1 cellular context compared by ENCODE assay signal in the genomic region with DNA sequence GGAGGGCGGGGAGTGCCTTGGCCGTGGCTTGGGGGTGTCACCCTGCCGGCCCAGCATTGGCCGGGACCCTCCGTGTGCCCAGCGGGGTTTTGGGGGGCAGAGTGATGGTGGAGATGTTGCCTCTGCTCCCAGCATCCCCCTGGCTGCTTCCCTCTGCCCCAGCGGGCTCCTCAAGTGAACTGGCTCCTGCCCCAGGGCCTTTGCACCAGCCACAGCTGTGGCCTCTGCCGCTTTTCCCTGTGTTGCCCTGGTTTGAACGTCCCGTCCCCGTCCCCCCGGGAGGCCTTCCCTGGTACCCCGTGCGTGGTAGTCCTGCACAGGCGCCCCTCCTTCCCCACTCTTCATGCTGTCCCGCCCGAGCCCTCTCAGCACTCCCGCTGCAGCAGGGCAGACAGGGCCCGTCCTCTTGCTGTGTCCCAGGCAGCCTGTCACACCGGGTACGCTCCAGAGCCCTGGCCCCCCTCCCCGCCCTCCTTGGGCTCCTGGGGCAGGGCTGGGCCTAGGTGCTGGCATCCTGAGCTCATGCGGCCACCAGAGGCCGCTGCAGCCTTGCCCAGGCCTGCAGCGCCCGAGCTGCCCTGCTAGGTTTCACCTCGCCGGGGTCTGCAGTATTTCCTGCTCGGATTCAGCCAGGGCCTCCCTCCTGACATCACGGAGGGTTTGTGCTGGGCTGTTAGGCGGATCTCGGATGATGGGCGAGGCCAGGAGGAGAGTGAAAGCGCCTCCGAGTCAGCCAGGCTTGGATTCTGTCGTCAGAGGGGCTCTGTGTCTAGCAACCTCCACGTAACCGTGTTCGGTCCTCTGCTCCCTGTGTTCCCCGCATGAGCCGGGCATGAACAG.
TF ChIP-seq lines count a peak whose summit lies in the region.

No MANE protein-coding gene starts in this region.

TF ChIP-seq in K562, 482 proteins besides CTCF, POLR2A, EP300 and RAD21 (continued from another document and continues in another):
- TF ChIP-seq, protein P1, sequence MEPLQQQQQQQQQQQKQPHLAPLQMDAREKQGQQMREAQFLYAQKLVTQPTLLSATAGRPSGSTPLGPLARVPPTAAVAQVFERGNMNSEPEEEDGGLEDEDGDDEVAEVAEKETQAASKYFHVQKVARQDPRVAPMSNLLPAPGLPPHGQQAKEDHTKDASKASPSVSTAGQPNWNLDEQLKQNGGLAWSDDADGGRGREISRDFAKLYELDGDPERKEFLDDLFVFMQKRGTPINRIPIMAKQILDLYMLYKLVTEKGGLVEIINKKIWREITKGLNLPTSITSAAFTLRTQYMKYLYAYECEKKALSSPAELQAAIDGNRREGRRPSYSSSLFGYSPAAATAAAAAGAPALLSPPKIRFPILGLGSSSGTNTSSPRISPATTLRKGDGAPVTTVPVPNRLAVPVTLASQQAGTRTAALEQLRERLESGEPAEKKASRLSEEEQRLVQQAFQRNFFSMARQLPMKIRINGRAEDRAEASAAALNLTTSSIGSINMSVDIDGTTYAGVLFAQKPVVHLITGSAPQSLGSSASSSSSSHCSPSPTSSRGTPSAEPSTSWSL (CRISPR knock-in tag; IDR thresholded peaks at IDR 0.05; ENCODE audit: borderline replicate concordance): no peak
- TF ChIP-seq, protein P2, sequence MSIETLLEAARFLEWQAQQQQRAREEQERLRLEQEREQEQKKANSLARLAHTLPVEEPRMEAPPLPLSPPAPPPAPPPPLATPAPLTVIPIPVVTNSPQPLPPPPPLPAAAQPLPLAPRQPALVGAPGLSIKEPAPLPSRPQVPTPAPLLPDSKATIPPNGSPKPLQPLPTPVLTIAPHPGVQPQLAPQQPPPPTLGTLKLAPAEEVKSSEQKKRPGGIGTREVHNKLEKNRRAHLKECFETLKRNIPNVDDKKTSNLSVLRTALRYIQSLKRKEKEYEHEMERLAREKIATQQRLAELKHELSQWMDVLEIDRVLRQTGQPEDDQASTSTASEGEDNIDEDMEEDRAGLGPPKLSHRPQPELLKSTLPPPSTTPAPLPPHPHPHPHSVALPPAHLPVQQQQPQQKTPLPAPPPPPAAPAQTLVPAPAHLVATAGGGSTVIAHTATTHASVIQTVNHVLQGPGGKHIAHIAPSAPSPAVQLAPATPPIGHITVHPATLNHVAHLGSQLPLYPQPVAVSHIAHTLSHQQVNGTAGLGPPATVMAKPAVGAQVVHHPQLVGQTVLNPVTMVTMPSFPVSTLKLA (conservative IDR thresholded peaks at IDR 0.05): no peak
- TF ChIP-seq ZNF551 (CRISPR knock-in tag; IDR thresholded peaks at IDR 0.05) (no peak), VEZF1 (CRISPR knock-in tag; IDR thresholded peaks at IDR 0.05) (peak; percentile 60), SNIP1 (IDR thresholded peaks at IDR 0.05; ENCODE audit: low read depth) (no peak), ZBTB7A (IDR thresholded peaks at IDR 0.05; ENCODE audit: borderline replicate concordance, control insufficient read depth, low read depth, low read length) (0 out of 2 replicates have a peak, but pooled peaks have one; percentile 4), HCFC1 (IDR thresholded peaks at IDR 0.05; ENCODE audit: low read depth, low read length) (0 out of 2 replicates have a peak, but pooled peaks have one; percentile 5), FOXO4 (CRISPR knock-in tag; IDR thresholded peaks at IDR 0.05) (no peak), NRF1 (conservative IDR thresholded peaks at IDR 0.05 in 1 of 2, IDR thresholded peaks at IDR 0.05 in 1 of 2) (no peak), C11orf30 (IDR thresholded peaks at IDR 0.05; ENCODE audit: low read depth) (no peak), RB1 (IDR thresholded peaks at IDR 0.05; ENCODE audit: low read depth) (peak; percentile 57; the same call in 1 of the 2 replicates), SRSF1 (IDR thresholded peaks at IDR 0.05; ENCODE audit: low read depth, low read length) (no peak), TAL1 (IDR thresholded peaks at IDR 0.05) (no peak), ZZZ3 (IDR thresholded peaks at IDR 0.05) (no peak), SOX6 (IDR thresholded peaks at IDR 0.05) (no peak), SMC3 (conservative IDR thresholded peaks at IDR 0.05; ENCODE audit: insufficient read depth, low read depth, low read length) (peak; percentile 80), ARID1B (IDR thresholded peaks at IDR 0.05) (no peak), BRCA1 (IDR thresholded peaks at IDR 0.05) (no peak), BRCA1 (CRISPR knock-in tag; IDR thresholded peaks at IDR 0.05) (no peak), ESRRB (CRISPR knock-in tag; IDR thresholded peaks at IDR 0.05; ENCODE audit: borderline replicate concordance) (no peak), ZNF280B (CRISPR knock-in tag; IDR thresholded peaks at IDR 0.05) (no peak), ZNF707 (CRISPR knock-in tag; conservative IDR thresholded peaks at IDR 0.05) (no peak), ETS2 (tag; IDR thresholded peaks at IDR 0.05; ENCODE audit: borderline replicate concordance, poor library complexity, severe bottlenecking) (no peak), ZNF354B (CRISPR knock-in tag; IDR thresholded peaks at IDR 0.05) (no peak), FIP1L1 (IDR thresholded peaks at IDR 0.05; ENCODE audit: low read depth, low read length, poor library complexity, severe bottlenecking) (peak; percentile 55), JUND (IDR thresholded peaks at IDR 0.05; ENCODE audit: borderline replicate concordance, low read depth, low read length) (no peak), JUND (tag; IDR thresholded peaks at IDR 0.05; ENCODE audit: borderline replicate concordance, low read depth, low read length) (no peak), SMAD3 (CRISPR knock-in tag; conservative IDR thresholded peaks at IDR 0.05) (no peak), KHSRP (IDR thresholded peaks at IDR 0.05) (no peak), SMAD4 (CRISPR knock-in tag; conservative IDR thresholded peaks at IDR 0.05) (no peak), ZNF121 (CRISPR knock-in tag; conservative IDR thresholded peaks at IDR 0.05) (no peak), NFXL1 (CRISPR knock-in tag; IDR thresholded peaks at IDR 0.05) (no peak), RBBP5 (IDR thresholded peaks at IDR 0.05; ENCODE audit: borderline replicate concordance, insufficient read depth, low read length, poor library complexity, severe bottlenecking) (no peak), MAZ (CRISPR knock-in tag; conservative IDR thresholded peaks at IDR 0.05 in 1 of 2, IDR thresholded peaks at IDR 0.05 in 1 of 2) (no peak), SUPT5H (IDR thresholded peaks at IDR 0.05) (peak; percentile 18; the same call in 1 of the 2 replicates), ATF7 (IDR thresholded peaks at IDR 0.05) (no peak), MED1 (CRISPR knock-in tag; IDR thresholded peaks at IDR 0.05; ENCODE audit: borderline replicate concordance) (no peak), RBFOX2 (IDR thresholded peaks at IDR 0.05; ENCODE audit: low read depth, low read length) (peak; percentile 45; the same call in 1 of the 2 replicates), CHD4 (IDR thresholded peaks at IDR 0.05; ENCODE audit: insufficient read depth, insufficient replicate concordance, low read depth, low read length, poor library complexity, severe bottlenecking) (no peak)
- TF ChIP-seq, protein P3, sequence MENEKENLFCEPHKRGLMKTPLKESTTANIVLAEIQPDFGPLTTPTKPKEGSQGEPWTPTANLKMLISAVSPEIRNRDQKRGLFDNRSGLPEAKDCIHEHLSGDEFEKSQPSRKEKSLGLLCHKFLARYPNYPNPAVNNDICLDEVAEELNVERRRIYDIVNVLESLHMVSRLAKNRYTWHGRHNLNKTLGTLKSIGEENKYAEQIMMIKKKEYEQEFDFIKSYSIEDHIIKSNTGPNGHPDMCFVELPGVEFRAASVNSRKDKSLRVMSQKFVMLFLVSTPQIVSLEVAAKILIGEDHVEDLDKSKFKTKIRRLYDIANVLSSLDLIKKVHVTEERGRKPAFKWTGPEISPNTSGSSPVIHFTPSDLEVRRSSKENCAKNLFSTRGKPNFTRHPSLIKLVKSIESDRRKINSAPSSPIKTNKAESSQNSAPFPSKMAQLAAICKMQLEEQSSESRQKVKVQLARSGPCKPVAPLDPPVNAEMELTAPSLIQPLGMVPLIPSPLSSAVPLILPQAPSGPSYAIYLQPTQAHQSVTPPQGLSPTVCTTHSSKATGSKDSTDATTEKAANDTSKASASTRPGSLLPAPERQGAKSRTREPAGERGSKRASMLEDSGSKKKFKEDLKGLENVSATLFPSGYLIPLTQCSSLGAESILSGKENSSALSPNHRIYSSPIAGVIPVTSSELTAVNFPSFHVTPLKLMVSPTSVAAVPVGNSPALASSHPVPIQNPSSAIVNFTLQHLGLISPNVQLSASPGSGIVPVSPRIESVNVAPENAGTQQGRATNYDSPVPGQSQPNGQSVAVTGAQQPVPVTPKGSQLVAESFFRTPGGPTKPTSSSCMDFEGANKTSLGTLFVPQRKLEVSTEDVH (IDR thresholded peaks at IDR 0.05; ENCODE audit: low read depth, partially characterized antibody): no peak
- TF ChIP-seq, protein P4, sequence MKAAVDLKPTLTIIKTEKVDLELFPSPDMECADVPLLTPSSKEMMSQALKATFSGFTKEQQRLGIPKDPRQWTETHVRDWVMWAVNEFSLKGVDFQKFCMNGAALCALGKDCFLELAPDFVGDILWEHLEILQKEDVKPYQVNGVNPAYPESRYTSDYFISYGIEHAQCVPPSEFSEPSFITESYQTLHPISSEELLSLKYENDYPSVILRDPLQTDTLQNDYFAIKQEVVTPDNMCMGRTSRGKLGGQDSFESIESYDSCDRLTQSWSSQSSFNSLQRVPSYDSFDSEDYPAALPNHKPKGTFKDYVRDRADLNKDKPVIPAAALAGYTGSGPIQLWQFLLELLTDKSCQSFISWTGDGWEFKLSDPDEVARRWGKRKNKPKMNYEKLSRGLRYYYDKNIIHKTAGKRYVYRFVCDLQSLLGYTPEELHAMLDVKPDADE (conservative IDR thresholded peaks at IDR 0.05; ENCODE audit: control insufficient read depth, low read depth, low read length): no peak
- TF ChIP-seq, protein P5, sequence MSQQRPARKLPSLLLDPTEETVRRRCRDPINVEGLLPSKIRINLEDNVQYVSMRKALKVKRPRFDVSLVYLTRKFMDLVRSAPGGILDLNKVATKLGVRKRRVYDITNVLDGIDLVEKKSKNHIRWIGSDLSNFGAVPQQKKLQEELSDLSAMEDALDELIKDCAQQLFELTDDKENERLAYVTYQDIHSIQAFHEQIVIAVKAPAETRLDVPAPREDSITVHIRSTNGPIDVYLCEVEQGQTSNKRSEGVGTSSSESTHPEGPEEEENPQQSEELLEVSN (IDR thresholded peaks at IDR 0.05; ENCODE audit: borderline replicate concordance in 1 of 2, extremely low read depth in 1 of 2, insufficient read depth in 1 of 2, insufficient read length in 1 of 2, low read depth in 1 of 2, low read length in 1 of 2, poor library complexity in 1 of 2, severe bottlenecking in 1 of 2): no peak
- TF ChIP-seq, protein P6, sequence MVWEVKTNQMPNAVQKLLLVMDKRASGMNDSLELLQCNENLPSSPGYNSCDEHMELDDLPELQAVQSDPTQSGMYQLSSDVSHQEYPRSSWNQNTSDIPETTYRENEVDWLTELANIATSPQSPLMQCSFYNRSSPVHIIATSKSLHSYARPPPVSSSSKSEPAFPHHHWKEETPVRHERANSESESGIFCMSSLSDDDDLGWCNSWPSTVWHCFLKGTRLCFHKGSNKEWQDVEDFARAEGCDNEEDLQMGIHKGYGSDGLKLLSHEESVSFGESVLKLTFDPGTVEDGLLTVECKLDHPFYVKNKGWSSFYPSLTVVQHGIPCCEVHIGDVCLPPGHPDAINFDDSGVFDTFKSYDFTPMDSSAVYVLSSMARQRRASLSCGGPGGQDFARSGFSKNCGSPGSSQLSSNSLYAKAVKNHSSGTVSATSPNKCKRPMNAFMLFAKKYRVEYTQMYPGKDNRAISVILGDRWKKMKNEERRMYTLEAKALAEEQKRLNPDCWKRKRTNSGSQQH (CRISPR knock-in tag; IDR thresholded peaks at IDR 0.05): no peak
- TF ChIP-seq, protein P7, sequence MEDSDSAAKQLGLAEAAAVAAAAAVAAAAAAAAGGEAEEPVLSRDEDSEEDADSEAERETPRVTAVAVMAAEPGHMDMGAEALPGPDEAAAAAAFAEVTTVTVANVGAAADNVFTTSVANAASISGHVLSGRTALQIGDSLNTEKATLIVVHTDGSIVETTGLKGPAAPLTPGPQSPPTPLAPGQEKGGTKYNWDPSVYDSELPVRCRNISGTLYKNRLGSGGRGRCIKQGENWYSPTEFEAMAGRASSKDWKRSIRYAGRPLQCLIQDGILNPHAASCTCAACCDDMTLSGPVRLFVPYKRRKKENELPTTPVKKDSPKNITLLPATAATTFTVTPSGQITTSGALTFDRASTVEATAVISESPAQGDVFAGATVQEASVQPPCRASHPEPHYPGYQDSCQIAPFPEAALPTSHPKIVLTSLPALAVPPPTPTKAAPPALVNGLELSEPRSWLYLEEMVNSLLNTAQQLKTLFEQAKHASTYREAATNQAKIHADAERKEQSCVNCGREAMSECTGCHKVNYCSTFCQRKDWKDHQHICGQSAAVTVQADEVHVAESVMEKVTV (CRISPR knock-in tag; IDR thresholded peaks at IDR 0.05): 0 out of 2 replicates have a peak, but pooled peaks have one; percentile 19
